21 cellular contexts compared by ENCODE assay signal in the genomic region with DNA sequence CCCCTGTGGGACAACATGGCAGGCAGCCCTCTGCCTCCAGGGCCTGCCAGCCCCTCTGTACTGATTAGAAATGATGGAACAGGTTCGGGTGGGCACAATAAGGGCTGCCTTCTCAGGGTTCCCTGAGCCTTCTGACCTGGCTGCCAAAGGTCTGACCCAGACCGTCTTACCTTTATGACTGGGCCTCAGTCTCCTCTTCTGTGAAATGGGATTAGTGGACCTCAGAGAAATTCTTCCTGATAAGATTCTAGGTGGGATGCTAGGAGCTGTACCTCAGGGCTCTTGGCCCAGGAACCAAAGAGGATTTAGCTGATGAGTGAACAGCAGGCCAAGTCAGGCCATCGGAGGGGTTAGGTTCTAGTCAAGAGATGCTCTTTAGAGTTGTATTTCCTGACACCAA. TPM values are rescaled to one million over a fixed set of nuclear protein-coding genes. Genes with fewer than 3 reads are reported as not detected.
A peak's percentile ranks its signal among the peaks of the same experiment; 100 is the strongest.
DNase-seq lines count a peak whose midpoint lies in the region; ATAC-seq and TF ChIP-seq lines count a peak whose summit lies in the region.
"Had no signal": no experiment of that assay in that cellular context is flagged by ENCODE, and none has a peak within 500 bp of the region (broad histone marks: within the 10 kb centered on the region; RNA-seq: fewer than 3 reads in every experiment).

No MANE protein-coding gene starts in this region.

- TF ChIP-seq CTCF in neural crest cell (conservative IDR thresholded peaks at IDR 0.05) (no peak), colonic mucosa (IDR thresholded peaks at IDR 0.05) (no peak), adrenal gland (IDR thresholded peaks at IDR 0.05) (no peak)

- peaks cover 58% of the 10 kb centered on the region for H3K36me3 ChIP-seq in CD8-positive, alpha-beta memory T cell (ENCODE audit: insufficient read depth, low read length)
- peaks cover 22% of the 10 kb centered on the region for H3K36me3 ChIP-seq in colonic mucosa
- peaks cover 0 to 64% of the 10 kb centered on the region in 2 donors for H3K36me3 ChIP-seq in adrenal gland (replicated peaks in 1 of 2)

- peaks cover 28% of the 10 kb centered on the region for H3K4me1 ChIP-seq in CD8-positive, alpha-beta memory T cell (ENCODE audit: insufficient read depth, low read length)
- H3K4me1 ChIP-seq in colonic mucosa (peaks cover 10% of the 10 kb centered on the region), adrenal gland (replicated peaks in 1 of 2) (peaks cover 7 to 59% of the 10 kb centered on the region in 2 donors)

- CTCF ChIA-PET in CD8-positive, alpha-beta memory T cell (lab: Charles Lee) = interaction anchor here (1.6 to 4.8 kb wide), 2 partner anchors 18 to 39 kb away, joined by 5 to 43 read pairs; partner anchors contain the start of genes ARMH1 and TMEM53

- intact Hi-C loops in colonic mucosa (cut with DNase I) (no loop called here), adrenal gland (cut with DNase I) (no loop called here)

- H3K4me1 Mint-ChIP-seq in activated T-cell treated with anti-CD3 and anti-CD28 coated beads, Interleukin-2, amount 50 U/mL, for 24 hours (ENCODE audit: low read depth) = peaks cover 46% of the 10 kb centered on the region
- peaks cover 45 to 58% (median 54%) of the 10 kb centered on the region in 3 donors for H3K4me1 Mint-ChIP-seq in CD8-positive, alpha-beta memory T cell
- peaks cover 36% of the 10 kb centered on the region for H3K4me1 Mint-ChIP-seq in activated naive CD8-positive, alpha-beta T cell treated with anti-CD3 and anti-CD28 coated beads, Interleukin-2, amount 50 U/mL, for 24 hours
- peaks cover 69% of the 10 kb centered on the region for H3K4me1 Mint-ChIP-seq in neural crest cell

- H3K9ac ChIP-seq in colonic mucosa (ENCODE audit: low read depth in 2 of 2, low read length in 2 of 2) = no peak overlapping the region

- H3K4me3 ChIP-seq in CD8-positive, alpha-beta memory T cell (ENCODE audit: low read length) = no peak overlapping the region
- H3K4me3 ChIP-seq in colonic mucosa (no peak overlapping the region), adrenal gland (no peak overlapping the region)
- H3K4me3 ChIP-seq: smooth muscle cell, vagina had no signal

- no peaks in the 10 kb centered on the region for H3K9me3 ChIP-seq in CD8-positive, alpha-beta memory T cell (ENCODE audit: low read length)
- no peaks in the 10 kb centered on the region for H3K9me3 ChIP-seq in colonic mucosa
- H3K9me3 ChIP-seq in adrenal gland (replicated peaks in 1 of 3) = no peaks in the 10 kb centered on the region
- H3K9me3 ChIP-seq: BE2C, vagina had no signal

- H3K27me3 ChIP-seq in CD8-positive, alpha-beta memory T cell (ENCODE audit: insufficient read depth, low read length, poor library complexity, severe bottlenecking) = no peaks in the 10 kb centered on the region
- no peaks in the 10 kb centered on the region for H3K27me3 ChIP-seq in colonic mucosa
- no peaks in the 10 kb centered on the region for H3K27me3 ChIP-seq in adrenal gland
- H3K27me3 ChIP-seq: BE2C, vagina had no signal

- no peak for DNase-seq in activated T-cell treated with anti-CD3 and anti-CD28 coated beads, Interleukin-2, amount 50 U/mL, for 24 hours
- DNase-seq in activated T-cell treated with anti-CD3 and anti-CD28 coated beads, Interleukin-2, amount 50 U/mL, for 48 hours = no peak
- no peak for DNase-seq in CD8-positive, alpha-beta memory T cell
- no peak for DNase-seq in activated naive CD8-positive, alpha-beta T cell treated with anti-CD3 and anti-CD28 coated beads, Interleukin-2, amount 50 U/mL, for 24 hours
- DNase-seq in neural crest cell (ENCODE audit: low read depth, low spot score) = no peak
- no peak for DNase-seq in colonic mucosa
- no peak for DNase-seq in adrenal gland
- DNase-seq: activated naive CD8-positive, alpha-beta T cell treated with anti-CD3 and anti-CD28 coated beads, Interleukin-2, amount 10 ng/mL, durations not matched to agents 7 days and 5 days; activated T-cell treated with anti-CD3 and anti-CD28 coated beads, Interleukin-2, amount 50 U/mL, for 1 hour; BE2C; head of caudate nucleus; NCI-H1105 treated with DMSO at 0.1 percent for 48 hours; NCI-H2081; NCI-H345; NCI-H774; stimulated activated CD4-positive, alpha-beta T cell treated with anti-CD3 and anti-CD28 coated beads, Interleukin-2, amount 100 ng/mL, for 24 hours had no signal

- WGBS in adrenal gland, 4 donors = 93 to 98% (median 95%) methylated on average over 3 of the region's 3 CpGs

- no peak for TF ChIP-seq POLR2A in adrenal gland (IDR thresholded peaks at IDR 0.05)

- H3K27ac ChIP-seq in CD8-positive, alpha-beta memory T cell (ENCODE audit: low read depth, low read length) = no peak overlapping the region
- no peak overlapping the region for H3K27ac ChIP-seq in colonic mucosa
- no peak overlapping the region for H3K27ac ChIP-seq in adrenal gland
- H3K27ac ChIP-seq: vagina had no signal

- no peak for ATAC-seq in activated naive CD8-positive, alpha-beta T cell treated with anti-CD3 and anti-CD28 coated beads, Interleukin-2, amount 50 U/mL, for 24 hours
- no peak for ATAC-seq in GM18861 (IDR thresholded peaks at IDR 0.05; ENCODE audit: unreplicated experiment)

- peaks cover 78% of the 10 kb centered on the region for H3K36me3 Mint-ChIP-seq in activated T-cell treated with anti-CD3 and anti-CD28 coated beads, Interleukin-2, amount 50 U/mL, for 24 hours (ENCODE audit: low read depth)
- H3K36me3 Mint-ChIP-seq in CD8-positive, alpha-beta memory T cell = peaks cover 0 to 77% (median 9%) of the 10 kb centered on the region in 3 donors
- peaks cover 28% of the 10 kb centered on the region for H3K36me3 Mint-ChIP-seq in activated naive CD8-positive, alpha-beta T cell treated with anti-CD3 and anti-CD28 coated beads, Interleukin-2, amount 50 U/mL, for 24 hours (ENCODE audit: low read depth)
- peaks cover 12% of the 10 kb centered on the region for H3K36me3 Mint-ChIP-seq in neural crest cell (ENCODE audit: low read depth)

- no peaks in the 10 kb centered on the region for H3K9me3 Mint-ChIP-seq in activated T-cell treated with anti-CD3 and anti-CD28 coated beads, Interleukin-2, amount 50 U/mL, for 24 hours
- no peaks in the 10 kb centered on the region for H3K9me3 Mint-ChIP-seq in CD8-positive, alpha-beta memory T cell
- H3K9me3 Mint-ChIP-seq in activated naive CD8-positive, alpha-beta T cell treated with anti-CD3 and anti-CD28 coated beads, Interleukin-2, amount 50 U/mL, for 24 hours = peaks cover 6% of the 10 kb centered on the region
- H3K9me3 Mint-ChIP-seq in neural crest cell = no peaks in the 10 kb centered on the region
- H3K9me3 Mint-ChIP-seq: IgD-negative memory B cell had no signal

- H3K27me3 Mint-ChIP-seq in activated T-cell treated with anti-CD3 and anti-CD28 coated beads, Interleukin-2, amount 50 U/mL, for 24 hours = no peaks in the 10 kb centered on the region
- H3K27me3 Mint-ChIP-seq in CD8-positive, alpha-beta memory T cell = peaks cover 0 to 2% of the 10 kb centered on the region in 2 donors
- no peaks in the 10 kb centered on the region for H3K27me3 Mint-ChIP-seq in activated naive CD8-positive, alpha-beta T cell treated with anti-CD3 and anti-CD28 coated beads, Interleukin-2, amount 50 U/mL, for 24 hours
- H3K27me3 Mint-ChIP-seq in neural crest cell (ENCODE audit: low read depth) = no peaks in the 10 kb centered on the region
- H3K27me3 Mint-ChIP-seq: activated naive CD8-positive, alpha-beta T cell treated with anti-CD3 and anti-CD28 coated beads, Interleukin-2, amount 10 ng/mL, durations not matched to agents 7 days and 5 days; IgD-negative memory B cell had no signal

- POLR2A ChIA-PET in CD8-positive, alpha-beta memory T cell (lab: Charles Lee) = interaction anchor here (0.5 kb wide), 1 partner anchor 422 kb away, joined by 3 read pairs; no protein-coding TSS in a partner anchor

- peak overlapping the region; percentile 97 for H3K27ac Mint-ChIP-seq in activated T-cell treated with anti-CD3 and anti-CD28 coated beads, Interleukin-2, amount 50 U/mL, for 24 hours
- H3K27ac Mint-ChIP-seq in CD8-positive, alpha-beta memory T cell = peak overlapping the region in 7 of 8 donors; percentile 17 to 96 (median 77)
- peak overlapping the region; percentile 60 for H3K27ac Mint-ChIP-seq in activated naive CD8-positive, alpha-beta T cell treated with anti-CD3 and anti-CD28 coated beads, Interleukin-2, amount 50 U/mL, for 24 hours
- H3K27ac Mint-ChIP-seq in neural crest cell (ENCODE audit: unreplicated experiment) = no peak overlapping the region
- H3K27ac Mint-ChIP-seq: activated naive CD8-positive, alpha-beta T cell treated with anti-CD3 and anti-CD28 coated beads, Interleukin-2, amount 10 ng/mL, durations not matched to agents 7 days and 5 days had no signal

- no peak overlapping the region for H3K4me3 Mint-ChIP-seq in activated T-cell treated with anti-CD3 and anti-CD28 coated beads, Interleukin-2, amount 50 U/mL, for 24 hours
- peak overlapping the region in 2 of 7 donors; percentile 6 to 95 for H3K4me3 Mint-ChIP-seq in CD8-positive, alpha-beta memory T cell
- H3K4me3 Mint-ChIP-seq in activated naive CD8-positive, alpha-beta T cell treated with anti-CD3 and anti-CD28 coated beads, Interleukin-2, amount 50 U/mL, for 24 hours = no peak overlapping the region
- peak overlapping the region; percentile 96 for H3K4me3 Mint-ChIP-seq in neural crest cell
- H3K4me3 Mint-ChIP-seq: activated naive CD8-positive, alpha-beta T cell treated with anti-CD3 and anti-CD28 coated beads, Interleukin-2, amount 10 ng/mL, durations not matched to agents 7 days and 5 days had no signal

RNA-seq across cellular contexts. Expression of gene TMEM53, which starts 39.5 kb away (rescaled TPM):
- total RNA-seq in CD8-positive, alpha-beta memory T cell = 1 to 10 TPM; 2.3 to 2.5 TPM
- polyA plus RNA-seq in CD8-positive, alpha-beta memory T cell = 7.1 TPM
- total RNA-seq in neural crest cell (14.1 and 15.7 TPM in 2 replicates), colonic mucosa (10 to 100 TPM; 26.4 to 29.6 TPM), adrenal gland (10 to 100 TPM in 6 of 8 donors, 1 to 10 TPM in 2; 7.2 to 47.4 (median 13.5) TPM)
- polyA plus RNA-seq in adrenal gland = 10 to 100 TPM; 10.5 to 13.5 (median 12.1) TPM

RNA-seq across cellular contexts. Expression of gene ARMH1, which starts 39.7 kb away (rescaled TPM):
- total RNA-seq in CD8-positive, alpha-beta memory T cell = 10 to 100 TPM; 33.3 to 38.0 TPM
- polyA plus RNA-seq in CD8-positive, alpha-beta memory T cell = 21.1 TPM
- total RNA-seq in neural crest cell (5.6 and 5.9 TPM in 2 replicates), colonic mucosa (1 to 10 TPM; 1.3 to 5.1 TPM), adrenal gland (10 to 100 TPM in 1 of 8 donors, 1 to 10 TPM in 5, under 1 TPM in 2; 0.18 to 12.4 (median 3.7) TPM)
- polyA plus RNA-seq in adrenal gland = 10 to 100 TPM in 2 of 3 donors, 1 to 10 TPM in 1; 1.8 to 76.0 (median 47.7) TPM
- total RNA-seq: epithelial cell of proximal tubule, vagina had no signal
